Comparison of ENCODE assay signal across 1 cellular context in the genomic region with DNA sequence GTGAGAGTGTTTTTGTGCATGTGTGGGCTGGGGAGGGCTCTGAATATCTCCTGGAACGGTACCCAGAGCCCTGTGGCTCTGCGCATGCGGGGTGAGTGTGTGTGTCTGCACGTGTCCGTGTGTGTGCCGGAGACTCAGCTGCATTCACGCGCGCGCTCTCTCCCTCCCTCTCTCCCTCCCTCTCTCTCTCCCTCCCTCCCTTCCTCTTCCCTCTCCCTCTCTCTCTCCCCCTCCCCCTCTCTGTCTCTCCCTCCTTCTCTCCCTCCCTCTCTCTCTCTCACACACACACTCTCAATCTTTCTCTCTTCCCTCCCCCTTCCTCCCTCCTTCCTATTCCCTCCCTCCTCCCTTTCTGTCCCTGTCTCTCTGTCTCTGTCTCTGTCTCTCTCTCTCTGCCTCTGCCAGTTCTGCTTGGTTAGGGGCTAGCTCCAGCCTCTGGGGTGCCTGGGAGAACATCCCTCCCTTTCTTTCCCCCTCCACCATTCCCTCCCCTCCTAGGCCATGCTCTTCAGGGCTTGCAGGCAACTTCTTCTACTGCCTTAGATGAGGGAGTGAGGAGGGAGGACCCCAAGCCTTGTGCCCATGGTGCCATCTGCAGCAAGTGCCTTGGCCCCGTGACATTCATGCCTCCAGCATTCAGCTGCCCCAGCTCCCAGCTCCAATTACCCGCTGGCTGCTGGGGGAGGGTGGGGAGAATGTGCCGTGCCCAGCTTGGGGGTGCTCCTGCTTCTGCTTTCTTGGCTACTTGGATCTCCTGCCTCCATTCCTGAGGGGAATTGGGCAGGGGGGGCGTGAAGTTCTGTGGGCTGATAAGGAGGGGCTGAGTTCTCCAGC.
TF ChIP-seq lines count a peak whose summit lies in the region.

No MANE protein-coding gene starts in this region.

TF ChIP-seq in K562, 482 proteins besides CTCF, POLR2A, EP300 and RAD21 (continued from another document and continues in another):
- TF ChIP-seq, protein P1, sequence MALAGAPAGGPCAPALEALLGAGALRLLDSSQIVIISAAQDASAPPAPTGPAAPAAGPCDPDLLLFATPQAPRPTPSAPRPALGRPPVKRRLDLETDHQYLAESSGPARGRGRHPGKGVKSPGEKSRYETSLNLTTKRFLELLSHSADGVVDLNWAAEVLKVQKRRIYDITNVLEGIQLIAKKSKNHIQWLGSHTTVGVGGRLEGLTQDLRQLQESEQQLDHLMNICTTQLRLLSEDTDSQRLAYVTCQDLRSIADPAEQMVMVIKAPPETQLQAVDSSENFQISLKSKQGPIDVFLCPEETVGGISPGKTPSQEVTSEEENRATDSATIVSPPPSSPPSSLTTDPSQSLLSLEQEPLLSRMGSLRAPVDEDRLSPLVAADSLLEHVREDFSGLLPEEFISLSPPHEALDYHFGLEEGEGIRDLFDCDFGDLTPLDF (CRISPR knock-in tag; IDR thresholded peaks at IDR 0.05), result no peak
- TF ChIP-seq RBM25 (IDR thresholded peaks at IDR 0.05; ENCODE audit: low read depth, low read length, severe bottlenecking) (no peak), HMGN3 (IDR thresholded peaks at IDR 0.05; ENCODE audit: borderline replicate concordance, extremely low read depth, insufficient read length, low read depth, low read length) (no peak), ZNF140 (CRISPR knock-in tag; IDR thresholded peaks at IDR 0.05) (no peak), MTA1 (IDR thresholded peaks at IDR 0.05; ENCODE audit: borderline replicate concordance) (peak; percentile 94), HLTF (IDR thresholded peaks at IDR 0.05) (peak; percentile 94), ESRRB (CRISPR knock-in tag; IDR thresholded peaks at IDR 0.05; ENCODE audit: borderline replicate concordance) (no peak), ZC3H8 (IDR thresholded peaks at IDR 0.05) (0 out of 2 replicates have a peak, but pooled peaks have one; percentile 27), NCOA1 (IDR thresholded peaks at IDR 0.05; ENCODE audit: low read depth) (peak; percentile 70), SMAD3 (CRISPR knock-in tag; conservative IDR thresholded peaks at IDR 0.05) (no peak), HDAC1 (IDR thresholded peaks at IDR 0.05) (peak in 1 of 2 experiments; percentile 97; a peak in 2 of 4 replicates), TAF7 (tag; IDR thresholded peaks at IDR 0.05) (no peak), CREM (IDR thresholded peaks at IDR 0.05; ENCODE audit: low read depth) (peak; percentile 63), BCOR (IDR thresholded peaks at IDR 0.05) (peak; percentile 70)
- TF ChIP-seq, protein P2, sequence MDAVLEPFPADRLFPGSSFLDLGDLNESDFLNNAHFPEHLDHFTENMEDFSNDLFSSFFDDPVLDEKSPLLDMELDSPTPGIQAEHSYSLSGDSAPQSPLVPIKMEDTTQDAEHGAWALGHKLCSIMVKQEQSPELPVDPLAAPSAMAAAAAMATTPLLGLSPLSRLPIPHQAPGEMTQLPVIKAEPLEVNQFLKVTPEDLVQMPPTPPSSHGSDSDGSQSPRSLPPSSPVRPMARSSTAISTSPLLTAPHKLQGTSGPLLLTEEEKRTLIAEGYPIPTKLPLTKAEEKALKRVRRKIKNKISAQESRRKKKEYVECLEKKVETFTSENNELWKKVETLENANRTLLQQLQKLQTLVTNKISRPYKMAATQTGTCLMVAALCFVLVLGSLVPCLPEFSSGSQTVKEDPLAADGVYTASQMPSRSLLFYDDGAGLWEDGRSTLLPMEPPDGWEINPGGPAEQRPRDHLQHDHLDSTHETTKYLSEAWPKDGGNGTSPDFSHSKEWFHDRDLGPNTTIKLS (IDR thresholded peaks at IDR 0.05; ENCODE audit: borderline replicate concordance, low read depth), result no peak
- TF ChIP-seq, protein P3, sequence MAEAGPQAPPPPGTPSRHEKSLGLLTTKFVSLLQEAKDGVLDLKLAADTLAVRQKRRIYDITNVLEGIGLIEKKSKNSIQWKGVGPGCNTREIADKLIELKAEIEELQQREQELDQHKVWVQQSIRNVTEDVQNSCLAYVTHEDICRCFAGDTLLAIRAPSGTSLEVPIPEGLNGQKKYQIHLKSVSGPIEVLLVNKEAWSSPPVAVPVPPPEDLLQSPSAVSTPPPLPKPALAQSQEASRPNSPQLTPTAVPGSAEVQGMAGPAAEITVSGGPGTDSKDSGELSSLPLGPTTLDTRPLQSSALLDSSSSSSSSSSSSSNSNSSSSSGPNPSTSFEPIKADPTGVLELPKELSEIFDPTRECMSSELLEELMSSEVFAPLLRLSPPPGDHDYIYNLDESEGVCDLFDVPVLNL (CRISPR knock-in tag; IDR thresholded peaks at IDR 0.05; ENCODE audit: low read depth), result no peak
- TF ChIP-seq, protein P4, sequence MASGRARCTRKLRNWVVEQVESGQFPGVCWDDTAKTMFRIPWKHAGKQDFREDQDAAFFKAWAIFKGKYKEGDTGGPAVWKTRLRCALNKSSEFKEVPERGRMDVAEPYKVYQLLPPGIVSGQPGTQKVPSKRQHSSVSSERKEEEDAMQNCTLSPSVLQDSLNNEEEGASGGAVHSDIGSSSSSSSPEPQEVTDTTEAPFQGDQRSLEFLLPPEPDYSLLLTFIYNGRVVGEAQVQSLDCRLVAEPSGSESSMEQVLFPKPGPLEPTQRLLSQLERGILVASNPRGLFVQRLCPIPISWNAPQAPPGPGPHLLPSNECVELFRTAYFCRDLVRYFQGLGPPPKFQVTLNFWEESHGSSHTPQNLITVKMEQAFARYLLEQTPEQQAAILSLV (tag; IDR thresholded peaks at IDR 0.05), result no peak
- TF ChIP-seq, protein P5, sequence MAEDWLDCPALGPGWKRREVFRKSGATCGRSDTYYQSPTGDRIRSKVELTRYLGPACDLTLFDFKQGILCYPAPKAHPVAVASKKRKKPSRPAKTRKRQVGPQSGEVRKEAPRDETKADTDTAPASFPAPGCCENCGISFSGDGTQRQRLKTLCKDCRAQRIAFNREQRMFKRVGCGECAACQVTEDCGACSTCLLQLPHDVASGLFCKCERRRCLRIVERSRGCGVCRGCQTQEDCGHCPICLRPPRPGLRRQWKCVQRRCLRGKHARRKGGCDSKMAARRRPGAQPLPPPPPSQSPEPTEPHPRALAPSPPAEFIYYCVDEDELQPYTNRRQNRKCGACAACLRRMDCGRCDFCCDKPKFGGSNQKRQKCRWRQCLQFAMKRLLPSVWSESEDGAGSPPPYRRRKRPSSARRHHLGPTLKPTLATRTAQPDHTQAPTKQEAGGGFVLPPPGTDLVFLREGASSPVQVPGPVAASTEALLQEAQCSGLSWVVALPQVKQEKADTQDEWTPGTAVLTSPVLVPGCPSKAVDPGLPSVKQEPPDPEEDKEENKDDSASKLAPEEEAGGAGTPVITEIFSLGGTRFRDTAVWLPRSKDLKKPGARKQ (CRISPR knock-in tag; IDR thresholded peaks at IDR 0.05), result no peak
- TF ChIP-seq, protein P6, sequence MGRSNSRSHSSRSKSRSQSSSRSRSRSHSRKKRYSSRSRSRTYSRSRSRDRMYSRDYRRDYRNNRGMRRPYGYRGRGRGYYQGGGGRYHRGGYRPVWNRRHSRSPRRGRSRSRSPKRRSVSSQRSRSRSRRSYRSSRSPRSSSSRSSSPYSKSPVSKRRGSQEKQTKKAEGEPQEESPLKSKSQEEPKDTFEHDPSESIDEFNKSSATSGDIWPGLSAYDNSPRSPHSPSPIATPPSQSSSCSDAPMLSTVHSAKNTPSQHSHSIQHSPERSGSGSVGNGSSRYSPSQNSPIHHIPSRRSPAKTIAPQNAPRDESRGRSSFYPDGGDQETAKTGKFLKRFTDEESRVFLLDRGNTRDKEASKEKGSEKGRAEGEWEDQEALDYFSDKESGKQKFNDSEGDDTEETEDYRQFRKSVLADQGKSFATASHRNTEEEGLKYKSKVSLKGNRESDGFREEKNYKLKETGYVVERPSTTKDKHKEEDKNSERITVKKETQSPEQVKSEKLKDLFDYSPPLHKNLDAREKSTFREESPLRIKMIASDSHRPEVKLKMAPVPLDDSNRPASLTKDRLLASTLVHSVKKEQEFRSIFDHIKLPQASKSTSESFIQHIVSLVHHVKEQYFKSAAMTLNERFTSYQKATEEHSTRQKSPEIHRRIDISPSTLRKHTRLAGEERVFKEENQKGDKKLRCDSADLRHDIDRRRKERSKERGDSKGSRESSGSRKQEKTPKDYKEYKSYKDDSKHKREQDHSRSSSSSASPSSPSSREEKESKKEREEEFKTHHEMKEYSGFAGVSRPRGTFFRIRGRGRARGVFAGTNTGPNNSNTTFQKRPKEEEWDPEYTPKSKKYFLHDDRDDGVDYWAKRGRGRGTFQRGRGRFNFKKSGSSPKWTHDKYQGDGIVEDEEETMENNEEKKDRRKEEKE (IDR thresholded peaks at IDR 0.05; ENCODE audit: borderline replicate concordance in 1 of 2, control insufficient read depth in 1 of 2, low read depth in 2 of 2, low read length in 1 of 2), result no peak
- TF ChIP-seq, protein P7, sequence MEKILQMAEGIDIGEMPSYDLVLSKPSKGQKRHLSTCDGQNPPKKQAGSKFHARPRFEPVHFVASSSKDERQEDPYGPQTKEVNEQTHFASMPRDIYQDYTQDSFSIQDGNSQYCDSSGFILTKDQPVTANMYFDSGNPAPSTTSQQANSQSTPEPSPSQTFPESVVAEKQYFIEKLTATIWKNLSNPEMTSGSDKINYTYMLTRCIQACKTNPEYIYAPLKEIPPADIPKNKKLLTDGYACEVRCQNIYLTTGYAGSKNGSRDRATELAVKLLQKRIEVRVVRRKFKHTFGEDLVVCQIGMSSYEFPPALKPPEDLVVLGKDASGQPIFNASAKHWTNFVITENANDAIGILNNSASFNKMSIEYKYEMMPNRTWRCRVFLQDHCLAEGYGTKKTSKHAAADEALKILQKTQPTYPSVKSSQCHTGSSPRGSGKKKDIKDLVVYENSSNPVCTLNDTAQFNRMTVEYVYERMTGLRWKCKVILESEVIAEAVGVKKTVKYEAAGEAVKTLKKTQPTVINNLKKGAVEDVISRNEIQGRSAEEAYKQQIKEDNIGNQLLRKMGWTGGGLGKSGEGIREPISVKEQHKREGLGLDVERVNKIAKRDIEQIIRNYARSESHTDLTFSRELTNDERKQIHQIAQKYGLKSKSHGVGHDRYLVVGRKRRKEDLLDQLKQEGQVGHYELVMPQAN (IDR thresholded peaks at IDR 0.05; ENCODE audit: borderline replicate concordance), result peak; percentile 88
- TF ChIP-seq, protein P8, sequence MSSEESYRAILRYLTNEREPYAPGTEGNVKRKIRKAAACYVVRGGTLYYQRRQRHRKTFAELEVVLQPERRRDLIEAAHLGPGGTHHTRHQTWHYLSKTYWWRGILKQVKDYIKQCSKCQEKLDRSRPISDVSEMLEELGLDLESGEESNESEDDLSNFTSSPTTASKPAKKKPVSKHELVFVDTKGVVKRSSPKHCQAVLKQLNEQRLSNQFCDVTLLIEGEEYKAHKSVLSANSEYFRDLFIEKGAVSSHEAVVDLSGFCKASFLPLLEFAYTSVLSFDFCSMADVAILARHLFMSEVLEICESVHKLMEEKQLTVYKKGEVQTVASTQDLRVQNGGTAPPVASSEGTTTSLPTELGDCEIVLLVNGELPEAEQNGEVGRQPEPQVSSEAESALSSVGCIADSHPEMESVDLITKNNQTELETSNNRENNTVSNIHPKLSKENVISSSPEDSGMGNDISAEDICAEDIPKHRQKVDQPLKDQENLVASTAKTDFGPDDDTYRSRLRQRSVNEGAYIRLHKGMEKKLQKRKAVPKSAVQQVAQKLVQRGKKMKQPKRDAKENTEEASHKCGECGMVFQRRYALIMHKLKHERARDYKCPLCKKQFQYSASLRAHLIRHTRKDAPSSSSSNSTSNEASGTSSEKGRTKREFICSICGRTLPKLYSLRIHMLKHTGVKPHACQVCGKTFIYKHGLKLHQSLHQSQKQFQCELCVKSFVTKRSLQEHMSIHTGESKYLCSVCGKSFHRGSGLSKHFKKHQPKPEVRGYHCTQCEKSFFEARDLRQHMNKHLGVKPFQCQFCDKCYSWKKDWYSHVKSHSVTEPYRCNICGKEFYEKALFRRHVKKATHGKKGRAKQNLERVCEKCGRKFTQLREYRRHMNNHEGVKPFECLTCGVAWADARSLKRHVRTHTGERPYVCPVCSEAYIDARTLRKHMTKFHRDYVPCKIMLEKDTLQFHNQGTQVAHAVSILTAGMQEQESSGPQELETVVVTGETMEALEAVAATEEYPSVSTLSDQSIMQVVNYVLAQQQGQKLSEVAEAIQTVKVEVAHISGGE (CRISPR knock-in tag; IDR thresholded peaks at IDR 0.05), result no peak; a peak in 1 of 6 replicates
- TF ChIP-seq, protein P9, sequence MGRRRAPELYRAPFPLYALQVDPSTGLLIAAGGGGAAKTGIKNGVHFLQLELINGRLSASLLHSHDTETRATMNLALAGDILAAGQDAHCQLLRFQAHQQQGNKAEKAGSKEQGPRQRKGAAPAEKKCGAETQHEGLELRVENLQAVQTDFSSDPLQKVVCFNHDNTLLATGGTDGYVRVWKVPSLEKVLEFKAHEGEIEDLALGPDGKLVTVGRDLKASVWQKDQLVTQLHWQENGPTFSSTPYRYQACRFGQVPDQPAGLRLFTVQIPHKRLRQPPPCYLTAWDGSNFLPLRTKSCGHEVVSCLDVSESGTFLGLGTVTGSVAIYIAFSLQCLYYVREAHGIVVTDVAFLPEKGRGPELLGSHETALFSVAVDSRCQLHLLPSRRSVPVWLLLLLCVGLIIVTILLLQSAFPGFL (CRISPR knock-in tag; IDR thresholded peaks at IDR 0.05), result no peak
